ENCODE assay signal across 8 cellular contexts in genomic region chr12:27821259-27821973, GRCh38. TPM values are rescaled to one million over a fixed set of nuclear protein-coding genes. Genes with fewer than 3 reads are reported as not detected.
DNase-seq lines count a peak whose midpoint lies in the region; ATAC-seq, FAIRE-seq and TF ChIP-seq lines count a peak whose summit lies in the region.

No MANE protein-coding gene starts in this region.

- H3K9me3 Mint-ChIP-seq in T-helper 2 cell treated with Interferon-gamma antibody and Interleukin-4, amounts not matched to agents 5 μg/mL and 100 μg/mL, for 36 hours: no peaks in the 10 kb centered on the region
- H3K9me3 Mint-ChIP-seq in chondrocyte (ENCODE audit: low read depth): no peaks in the 10 kb centered on the region

- H3K4me3 ChIP-seq in BE2C (ENCODE audit: low read depth, low read length) (peak overlapping the region; percentile 19; the same call in 1 of the 2 replicates), left lung (no peak overlapping the region), suprapubic skin (no peak overlapping the region)

- TF ChIP-seq CTCF in BE2C (IDR thresholded peaks at IDR 0.05; ENCODE audit: low read depth, low read length) (peak; percentile 77), chondrocyte (IDR thresholded peaks at IDR 0.05) (peak; percentile 90), left lung (IDR thresholded peaks at IDR 0.05) (peak; percentile 76 to 81), suprapubic skin (IDR thresholded peaks at IDR 0.05) (peak; percentile 63 to 67)

- no peaks in the 10 kb centered on the region for H3K4me1 ChIP-seq in BE2C
- H3K4me1 ChIP-seq in left lung: peaks cover 6 to 12% of the 10 kb centered on the region in 2 donors
- peaks cover 6% of the 10 kb centered on the region for H3K4me1 ChIP-seq in suprapubic skin

- H3K27me3 Mint-ChIP-seq in T-helper 2 cell treated with Interferon-gamma antibody and Interleukin-4, amounts not matched to agents 5 μg/mL and 100 μg/mL, for 36 hours (ENCODE audit: low read depth): peaks cover 19% of the 10 kb centered on the region
- H3K27me3 Mint-ChIP-seq in chondrocyte (ENCODE audit: low read depth): no peaks in the 10 kb centered on the region

- H3K9me3 ChIP-seq in BE2C: no peaks in the 10 kb centered on the region
- no peaks in the 10 kb centered on the region for H3K9me3 ChIP-seq in left lung
- no peaks in the 10 kb centered on the region for H3K9me3 ChIP-seq in suprapubic skin

- no peak for TF ChIP-seq POLR2A in suprapubic skin (IDR thresholded peaks at IDR 0.05)

- H3K4me3 Mint-ChIP-seq in T-helper 2 cell treated with Interferon-gamma antibody and Interleukin-4, amounts not matched to agents 5 μg/mL and 100 μg/mL, for 36 hours: peak overlapping the region; percentile 69
- no peak overlapping the region for H3K4me3 Mint-ChIP-seq in chondrocyte (ENCODE audit: unreplicated experiment)

- FAIRE-seq in GM19239 (lab: Jason Lieb, UNC): peak; percentile 93

- H3K36me3 ChIP-seq in BE2C (no peaks in the 10 kb centered on the region), left lung (no peaks in the 10 kb centered on the region), suprapubic skin (no peaks in the 10 kb centered on the region)

- H3K27ac ChIP-seq in left lung (no peak overlapping the region), suprapubic skin (no peak overlapping the region)

- WGBS in suprapubic skin: 15% methylated on average over 7 of the region's 7 CpGs

- no peaks in the 10 kb centered on the region for H3K36me3 Mint-ChIP-seq in T-helper 2 cell treated with Interferon-gamma antibody and Interleukin-4, amounts not matched to agents 5 μg/mL and 100 μg/mL, for 36 hours (ENCODE audit: low read depth)
- H3K36me3 Mint-ChIP-seq in chondrocyte (ENCODE audit: low read depth): no peaks in the 10 kb centered on the region

- ATAC-seq in left lung: peak; percentile 89
- no peak for ATAC-seq in GM19452 (IDR thresholded peaks at IDR 0.05; ENCODE audit: unreplicated experiment)

- no peak for TF ChIP-seq EP300 in suprapubic skin (IDR thresholded peaks at IDR 0.05)

- peaks cover 31% of the 10 kb centered on the region for H3K4me1 Mint-ChIP-seq in T-helper 2 cell treated with Interferon-gamma antibody and Interleukin-4, amounts not matched to agents 5 μg/mL and 100 μg/mL, for 36 hours (ENCODE audit: low read depth)
- H3K4me1 Mint-ChIP-seq in chondrocyte (ENCODE audit: low read depth): peaks cover 5% of the 10 kb centered on the region

- intact Hi-C loops in left lung (cut with DNase I): no loop called here

- DNase-seq in BE2C (peak; percentile 52), GM19239 (ENCODE audit: insufficient read length, low spot score) (peak; percentile 47), NCI-H1105 (lab: John Stamatoyannopoulos, UW) (peak; percentile 49), chondrocyte (ENCODE audit: low spot score) (no peak), left lung (no peak), suprapubic skin (ENCODE audit: low spot score in 2 of 2) (no peak)
- DNase-seq in T-helper 2 cell treated with Interferon-gamma antibody and Interleukin-4, amounts not matched to agents 5 μg/mL and 100 μg/mL, for 36 hours (ENCODE audit: low spot score): peak; percentile 14

- H3K27ac Mint-ChIP-seq in T-helper 2 cell treated with Interferon-gamma antibody and Interleukin-4, amounts not matched to agents 5 μg/mL and 100 μg/mL, for 36 hours: no peak overlapping the region
- no peak overlapping the region for H3K27ac Mint-ChIP-seq in chondrocyte (ENCODE audit: unreplicated experiment)

- H3K27me3 ChIP-seq in BE2C: 0 out of 2 replicates have a peak, but pooled peaks cover 2% of the 10 kb centered on the region
- no peaks in the 10 kb centered on the region for H3K27me3 ChIP-seq in left lung
- H3K27me3 ChIP-seq in suprapubic skin: no peaks in the 10 kb centered on the region

RNA-seq across cellular contexts. Expression of gene MANSC4, which starts 41.4 kb away (rescaled TPM):
- not detected for polyA plus RNA-seq in BE2C (2012; ENCODE audit: insufficient read depth, insufficient read length, low read depth)
- total RNA-seq in chondrocyte (not detected in 3 replicates), left lung (not detected), suprapubic skin (not detected)

RNA-seq across cellular contexts. Expression of gene KLHL42, which starts 41.4 kb away (rescaled TPM):
- polyA plus RNA-seq in BE2C (2012; ENCODE audit: insufficient read depth, insufficient read length, low read depth): 29.9 TPM
- total RNA-seq in chondrocyte (27.7 to 31.9 TPM (median 28.8 TPM) in 3 replicates), left lung (10 to 100 TPM; 21.2 to 25.3 TPM), suprapubic skin (10 to 100 TPM; 14.0 to 30.3 (median 25.0) TPM)

Comparison
In these comparisons a context has a peak if more than half of its experiments do, and no peak if none do; other contexts are left out.
1. DNase-seq: peak in BE2C (single experiment), GM19239 (single experiment), NCI-H1105 (single experiment) and T-helper 2 cell treated with Interferon-gamma antibody and Interleukin-4, amounts not matched to agents 5 μg/mL and 100 μg/mL, for 36 hours (single experiment); none in chondrocyte (single experiment), left lung (0 of 2) and suprapubic skin (0 of 2).
2. Peak in every context shown above with its lines, with median percentiles within 50 percentile points of each other: CTCF ChIP-seq.